Comparison of ENCODE assay signal across 14 cellular contexts in the genomic region with DNA sequence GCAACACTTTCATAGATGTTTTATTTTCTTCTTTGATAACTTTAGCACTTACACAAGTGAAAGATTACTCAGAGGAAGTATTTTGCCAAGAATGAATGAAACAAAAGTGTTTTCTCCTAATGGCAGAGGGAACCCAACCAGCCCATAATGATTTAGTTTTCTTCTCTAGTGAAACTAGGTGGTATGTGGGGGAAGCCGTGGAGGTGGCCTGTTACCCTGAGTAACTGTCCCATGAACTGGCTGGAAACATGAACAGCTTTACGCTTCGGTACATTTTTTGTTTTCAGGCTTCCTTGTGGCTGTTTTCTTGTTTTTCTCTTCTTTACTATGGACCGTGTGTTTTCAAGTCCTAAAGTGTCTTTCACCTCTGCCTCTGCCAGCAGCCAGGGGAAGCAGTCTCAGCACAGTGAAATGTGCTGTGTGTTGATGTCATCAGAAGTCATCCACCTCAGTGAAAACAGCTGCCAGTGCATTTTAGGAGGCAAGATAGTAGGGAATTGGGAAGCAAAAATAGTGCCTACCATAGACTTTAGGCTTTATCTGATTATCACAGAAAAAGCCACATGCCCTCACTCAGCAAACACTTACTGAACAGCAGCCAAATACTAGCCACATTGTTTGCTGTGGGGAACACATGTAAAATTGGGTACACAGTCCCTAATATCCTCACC.
DNase-seq lines count a peak whose midpoint lies in the region; ATAC-seq, FAIRE-seq and TF ChIP-seq lines count a peak whose summit lies in the region.
"Had no signal": no experiment of that assay in that cellular context is flagged by ENCODE, and none has a peak within 500 bp of the region (broad histone marks: within the 10 kb centered on the region; RNA-seq: fewer than 3 reads in every experiment).

No MANE protein-coding gene starts in this region.

- H3K36me3 ChIP-seq in H1 (ENCODE audit: control insufficient read depth in 2 of 4, insufficient read depth in 4 of 4, low read length in 3 of 4) (no peaks in the 10 kb centered on the region; a peak in 1 of 8 replicates), ascending aorta (peaks cover 0 to 37% of the 10 kb centered on the region in 2 donors), transverse colon (peaks cover 0 to 19% (median 0%) of the 10 kb centered on the region in 4 donors)

- DNase-seq in AG20443 (ENCODE audit: low spot score) (peak; percentile 72), H1 (ENCODE audit: low read depth in 1 of 2, low spot score in 2 of 2) (no peak), memory B cell (ENCODE audit: low spot score in 2 of 2) (no peak), ascending aorta (ENCODE audit: low spot score in 2 of 2) (no peak), transverse colon (no peak), CD14-positive monocyte (ENCODE audit: low spot score) (no peak)
- DNase-seq: activated naive CD4-positive, alpha-beta T cell treated with anti-CD3 and anti-CD28 coated beads, Interleukin-2, amount 10 ng/mL, durations not matched to agents 7 days and 5 days; NCI-H1092; stimulated activated CD4-positive, alpha-beta T cell treated with anti-CD3 and anti-CD28 coated beads, Interleukin-2, amount 100 ng/mL, for 48 hours; stimulated activated naive B cell treated with anti-CD40 and anti-IgM and Interleukin-4, amounts not matched to agents 10 μg/mL and 1 μg/mL and 100 μg/mL, for 72 hours; T1000 had no signal

- no peak overlapping the region for H3K4ac ChIP-seq in H1 (replicated peaks; ENCODE audit: insufficient read length, low read depth, low read length)

- H3K9me3 ChIP-seq in H1 (ENCODE audit: insufficient read depth in 2 of 2, low read depth in 1 of 2, low read length in 1 of 2) (no peaks in the 10 kb centered on the region), ascending aorta (no peaks in the 10 kb centered on the region), transverse colon (no peaks in the 10 kb centered on the region)

- no peak overlapping the region for H4K91ac ChIP-seq in H1 (replicated peaks; ENCODE audit: insufficient read length, low read length)

- TF ChIP-seq EP300 in H1 (IDR thresholded peaks at IDR 0.05; ENCODE audit: borderline replicate concordance in 1 of 2, low read depth in 2 of 2, low read length in 2 of 2): no peak
- TF ChIP-seq EP300 in transverse colon (IDR thresholded peaks at IDR 0.05; ENCODE audit: low read depth): no peak

- H2BK120ac ChIP-seq in H1 (replicated peaks; ENCODE audit: low read depth, low read length): no peak overlapping the region

- H3K36me3 Mint-ChIP-seq in memory B cell: peaks cover 35% of the 10 kb centered on the region
- H3K36me3 Mint-ChIP-seq in CD14-positive monocyte: peaks cover 67% of the 10 kb centered on the region in 2 donors

- H3K27me3 Mint-ChIP-seq in memory B cell (no peaks in the 10 kb centered on the region), CD14-positive monocyte (ENCODE audit: low read depth in 3 of 3) (no peaks in the 10 kb centered on the region)
- H3K27me3 Mint-ChIP-seq: activated naive CD4-positive, alpha-beta T cell treated with anti-CD3 and anti-CD28 coated beads, Interleukin-2, amount 10 ng/mL, durations not matched to agents 7 days and 5 days; stimulated activated naive B cell treated with anti-CD40 and anti-IgM and Interleukin-4, amounts not matched to agents 10 μg/mL and 1 μg/mL and 100 μg/mL, for 72 hours had no signal

- H3K14ac ChIP-seq in H1 (ENCODE audit: insufficient read length): no peak overlapping the region

- H2BK15ac ChIP-seq in H1 (ENCODE audit: low read length): no peak overlapping the region

- peak overlapping the region; percentile 86 for H3K23ac ChIP-seq in H1 (ENCODE audit: insufficient read length)

- no peaks in the 10 kb centered on the region for H3K9me3 Mint-ChIP-seq in memory B cell
- no peaks in the 10 kb centered on the region for H3K9me3 Mint-ChIP-seq in CD14-positive monocyte
- H3K9me3 Mint-ChIP-seq: activated naive CD4-positive, alpha-beta T cell treated with anti-CD3 and anti-CD28 coated beads, Interleukin-2, amount 10 ng/mL, durations not matched to agents 7 days and 5 days; stimulated activated naive B cell treated with anti-CD40 and anti-IgM and Interleukin-4, amounts not matched to agents 10 μg/mL and 1 μg/mL and 100 μg/mL, for 72 hours had no signal

- no peak overlapping the region for H4K5ac ChIP-seq in H1 (ENCODE audit: insufficient read length, low read depth, low read length)

- TF ChIP-seq CTCF in H1 (IDR thresholded peaks at IDR 0.05; ENCODE audit: control extremely low read depth in 1 of 3, insufficient read depth in 1 of 3, low read depth in 1 of 3, low read length in 3 of 3) (no peak), ascending aorta (IDR thresholded peaks at IDR 0.05) (no peak), transverse colon (IDR thresholded peaks at IDR 0.05) (no peak), CD14-positive monocyte (IDR thresholded peaks at IDR 0.05) (no peak)

- no peak overlapping the region for H2AK5ac ChIP-seq in H1 (ENCODE audit: low read depth, low read length)

- ATAC-seq in HG03064 (IDR thresholded peaks at IDR 0.05; ENCODE audit: low read depth, unreplicated experiment) (peak; percentile 54), memory B cell (ENCODE audit: low read depth) (no peak), GM21447 (IDR thresholded peaks at IDR 0.05; ENCODE audit: unreplicated experiment) (no peak)
- ATAC-seq: stimulated activated naive B cell treated with anti-CD40 and anti-IgM and Interleukin-4, amounts not matched to agents 10 μg/mL and 1 μg/mL and 100 μg/mL, for 72 hours had no signal

- H3K4me3 ChIP-seq in H1 (ENCODE audit: extremely low read depth in 1 of 4, insufficient read depth in 2 of 4, low read depth in 3 of 4, low read length in 4 of 4) (no peak overlapping the region), ascending aorta (no peak overlapping the region), transverse colon (no peak overlapping the region)

- H3K27ac Mint-ChIP-seq in memory B cell (peak overlapping the region; percentile 55), CD14-positive monocyte (no peak overlapping the region)
- H3K27ac Mint-ChIP-seq: activated naive CD4-positive, alpha-beta T cell treated with anti-CD3 and anti-CD28 coated beads, Interleukin-2, amount 10 ng/mL, durations not matched to agents 7 days and 5 days had no signal

- FAIRE-seq in H1 (lab: Jason Lieb, UNC): no peak
- FAIRE-seq: RCC 7860 had no signal

- in situ Hi-C loops in transverse colon (cut with MboI; ENCODE audit: low pct_ligation_motif_present in 1 of 4, low pct_unique_long_range_greater_than_20kb in 1 of 4, low sequenced_read_pairs in 3 of 4): no loop called here

- H3K9ac ChIP-seq in H1 (replicated peaks in 1 of 4; ENCODE audit: extremely low read depth in 1 of 4, low read depth in 3 of 4, low read length in 3 of 4): no peak overlapping the region

- H2BK5ac ChIP-seq in H1 (ENCODE audit: low read depth, low read length): no peak overlapping the region

- H4K8ac ChIP-seq in H1 (ENCODE audit: extremely low read depth, insufficient read depth, low read length): no peak overlapping the region

- no peak overlapping the region for H2BK12ac ChIP-seq in H1 (ENCODE audit: low read depth, low read length)

- H3K4me1 ChIP-seq in H1 (replicated peaks in 1 of 4; ENCODE audit: control insufficient read depth in 3 of 4, insufficient read depth in 4 of 4, low read length in 3 of 4) (peaks cover 0 to 6% (median 4%) of the 10 kb centered on the region in 4 experiments; a peak in 4 of 7 replicates), ascending aorta (no peaks in the 10 kb centered on the region), transverse colon (peaks cover 0 to 4% (median 2%) of the 10 kb centered on the region in 4 donors)

- H3K23me2 ChIP-seq in H1 (ENCODE audit: low read depth, low read length): no peaks in the 10 kb centered on the region

- TF ChIP-seq POLR2A in H1 (IDR thresholded peaks at IDR 0.05; ENCODE audit: control extremely low read depth in 1 of 2, low read depth in 2 of 2, low read length in 2 of 2) (no peak), transverse colon (IDR thresholded peaks at IDR 0.05) (no peak)

- no peak overlapping the region for H3K4me2 ChIP-seq in H1 (ENCODE audit: insufficient read depth in 1 of 2, low read depth in 2 of 2, low read length in 2 of 2)

- no peak overlapping the region for H3K18ac ChIP-seq in H1 (ENCODE audit: extremely low read depth, low read length)

- H4K20me1 ChIP-seq in H1 (replicated peaks in 1 of 2; ENCODE audit: control insufficient read depth in 1 of 2, insufficient read depth in 2 of 2, low read length in 2 of 2): no peaks in the 10 kb centered on the region

- POLR2A ChIA-PET in H1 (lab: Charles Lee; ENCODE audit: partially characterized antibody): interaction anchor here (1.2 kb wide), 1 partner anchor 14 kb away, joined by 4 read pairs; no protein-coding TSS in a partner anchor

- intact Hi-C loops in ascending aorta (cut with DNase I) (no loop called here), transverse colon (cut with DNase I; ENCODE audit: low total_unique reads) (no loop called here), CD14-positive monocyte (cut with micrococcal nuclease) (no loop called here)

- no peak overlapping the region for H2BK20ac ChIP-seq in H1 (ENCODE audit: low read length)

- H2AFZ ChIP-seq in H1 (ENCODE audit: low read length): no peak overlapping the region

- H3K27ac ChIP-seq in H1 (ENCODE audit: low read depth, low read length) (no peak overlapping the region; the same call in 1 of the 2 replicates), ascending aorta (no peak overlapping the region), transverse colon (no peak overlapping the region)

- H3K4me3 Mint-ChIP-seq in memory B cell: no peak overlapping the region
- no peak overlapping the region for H3K4me3 Mint-ChIP-seq in CD14-positive monocyte
- H3K4me3 Mint-ChIP-seq: activated naive CD4-positive, alpha-beta T cell treated with anti-CD3 and anti-CD28 coated beads, Interleukin-2, amount 10 ng/mL, durations not matched to agents 7 days and 5 days; stimulated activated naive B cell treated with anti-CD40 and anti-IgM and Interleukin-4, amounts not matched to agents 10 μg/mL and 1 μg/mL and 100 μg/mL, for 72 hours had no signal

- H3K79me1 ChIP-seq in H1 (ENCODE audit: low read depth, low read length): no peaks in the 10 kb centered on the region

- no peaks in the 10 kb centered on the region for H3K79me2 ChIP-seq in H1 (ENCODE audit: control insufficient read depth in 1 of 2, insufficient read depth in 2 of 2, low read length in 2 of 2)

- H3K27me3 ChIP-seq in H1 (replicated peaks in 1 of 4; ENCODE audit: control insufficient read depth in 3 of 4, extremely low read depth in 1 of 4, insufficient read depth in 3 of 4, low read length in 3 of 4): no peaks in the 10 kb centered on the region
- no peaks in the 10 kb centered on the region for H3K27me3 ChIP-seq in ascending aorta
- H3K27me3 ChIP-seq in transverse colon: no peaks in the 10 kb centered on the region

- H3K4me1 Mint-ChIP-seq in memory B cell (no peaks in the 10 kb centered on the region), CD14-positive monocyte (peaks cover 7% of the 10 kb centered on the region)

- no peak overlapping the region for H3K56ac ChIP-seq in H1 (replicated peaks; ENCODE audit: insufficient read length, low read depth, low read length)

- CTCF ChIA-PET in H1 (lab: Charles Lee; ENCODE audit: partially characterized antibody): interaction anchor here (1.2 to 2.7 kb wide), 5 partner anchors 13 to 120 kb away, joined by 3 to 15 read pairs (median 4); no protein-coding TSS in a partner anchor

- no peak for TF ChIP-seq RAD21 in H1 (IDR thresholded peaks at IDR 0.05 in 1 of 2, conservative IDR thresholded peaks at IDR 0.05 in 1 of 2; ENCODE audit: low read depth in 2 of 2, low read length in 2 of 2)

- 88% methylated on average over 4 of the region's 4 CpGs; no CpG with 5 or more reads in 1 of the 2 experiments for WGBS in H1 (ENCODE audit: extremely low coverage in 1 of 2, insufficient coverage in 1 of 2, insufficient read length in 1 of 2, insufficient replicate concordance in 2 of 2, low coverage in 1 of 2, low lambda C conversion rate in 2 of 2, missing lambda C conversion rate in 1 of 2), 2 experiments
- 85 to 100% methylated on average over 3 to 4 of the region's 4 CpGs for WGBS in transverse colon (ENCODE audit: low coverage in 1 of 2), 2 donors
